13 cellular contexts compared by ENCODE assay signal in the genomic region with DNA sequence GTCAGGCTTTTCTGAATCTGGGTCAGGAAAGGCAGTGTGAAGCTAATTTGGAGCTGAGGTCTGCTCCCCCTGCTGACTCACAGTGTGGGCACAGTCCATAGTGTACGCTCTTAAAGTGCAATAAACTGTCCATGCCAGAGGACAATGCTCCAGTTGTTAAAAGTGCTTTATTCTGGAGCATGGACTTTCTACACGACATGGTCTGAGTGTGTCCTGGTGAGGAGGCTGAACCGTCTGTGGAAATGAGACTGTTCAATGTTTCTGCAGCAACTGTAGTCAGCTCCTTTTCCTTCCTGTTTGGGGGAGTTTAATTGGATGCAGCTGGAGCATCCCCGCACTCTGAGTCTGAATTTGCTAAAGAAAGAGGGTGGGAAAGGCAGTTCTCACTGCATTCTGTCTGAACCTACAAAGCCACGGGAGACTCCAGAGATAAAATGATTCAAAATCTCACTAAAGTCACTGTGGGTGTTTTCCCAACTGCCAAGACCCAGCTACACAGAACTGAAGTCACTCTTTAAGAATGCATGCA.
DNase-seq lines count a peak whose midpoint lies in the region; ATAC-seq, FAIRE-seq and TF ChIP-seq lines count a peak whose summit lies in the region.
"Had no signal": no experiment of that assay in that cellular context is flagged by ENCODE, and none has a peak within 500 bp of the region (broad histone marks: within the 10 kb centered on the region; RNA-seq: fewer than 3 reads in every experiment).

No MANE protein-coding gene starts in this region.

- no peak overlapping the region for H3K4me2 ChIP-seq in DND-41 (ENCODE audit: insufficient read depth, low read length)

- DNase-seq in DND-41: no peak
- peak; percentile 18 for DNase-seq in RCC 7860 (ENCODE audit: low spot score)
- no peak for DNase-seq in esophagus muscularis mucosa (ENCODE audit: extremely low spot score)
- DNase-seq in neural crest cell (ENCODE audit: low read depth, low spot score): no peak
- DNase-seq in foreskin keratinocyte: no peak
- DNase-seq in activated CD4-positive, CD25-positive, alpha-beta regulatory T cell (lab: John Stamatoyannopoulos, UW): no peak
- no peak for DNase-seq in GF-D8 (lab: John Stamatoyannopoulos, UW)
- DNase-seq: NCI-H1694 treated with DMSO at 0.1 percent for 48 hours, SW 1271, tibial artery had no signal

- H3K79me2 ChIP-seq in DND-41 (ENCODE audit: insufficient read depth, low read length): no peaks in the 10 kb centered on the region

- H3K9ac ChIP-seq in DND-41 (ENCODE audit: low read depth, low read length): no peak overlapping the region

- no peak for FAIRE-seq in RCC 7860 (lab: Jason Lieb, UNC)
- FAIRE-seq: G401.6 had no signal

- WGBS in esophagus muscularis mucosa: 28% methylated on average over 5 of the region's 5 CpGs

- H3K9me3 Mint-ChIP-seq in neural crest cell: no peaks in the 10 kb centered on the region

- H3K4me3 ChIP-seq in DND-41 (ENCODE audit: low read depth in 1 of 2, low read length in 2 of 2) (no peak overlapping the region), esophagus muscularis mucosa (no peak overlapping the region)
- H3K4me3 ChIP-seq: tibial artery had no signal

- ATAC-seq in DND-41 (ENCODE audit: insufficient read depth, low read depth): peak; percentile 69
- no peak for ATAC-seq in foreskin keratinocyte
- no peak for ATAC-seq in HG03025 (IDR thresholded peaks at IDR 0.05; ENCODE audit: low FRiP score, unreplicated experiment)

- no peaks in the 10 kb centered on the region for H3K36me3 Mint-ChIP-seq in neural crest cell (ENCODE audit: low read depth)

- H3K4me1 ChIP-seq in DND-41 (ENCODE audit: insufficient read depth, low read length) (peaks cover 6% of the 10 kb centered on the region), esophagus muscularis mucosa (peaks cover 0 to 4% (median 0%) of the 10 kb centered on the region in 4 donors), foreskin keratinocyte (no peaks in the 10 kb centered on the region)

- TF ChIP-seq EP300 in esophagus muscularis mucosa (IDR thresholded peaks at IDR 0.05): no peak

- TF ChIP-seq POLR2A in esophagus muscularis mucosa (IDR thresholded peaks at IDR 0.05; ENCODE audit: low read depth): no peak

- TF ChIP-seq CTCF in DND-41 (IDR thresholded peaks at IDR 0.05; ENCODE audit: borderline replicate concordance, extremely low read depth, low read length, poor library complexity, severe bottlenecking): peak; percentile 42
- TF ChIP-seq CTCF in esophagus muscularis mucosa (IDR thresholded peaks at IDR 0.05): peak in 2 of 3 experiments; percentile 9 to 13
- TF ChIP-seq CTCF in neural crest cell (conservative IDR thresholded peaks at IDR 0.05): peak; percentile 21
- TF ChIP-seq CTCF in foreskin keratinocyte (conservative IDR thresholded peaks at IDR 0.05): no peak

- H3K27ac ChIP-seq in DND-41 (ENCODE audit: low read length) (no peak overlapping the region), esophagus muscularis mucosa (replicated peaks in 1 of 4) (no peak overlapping the region), foreskin keratinocyte (no peak overlapping the region)
- H3K27ac ChIP-seq: tibial artery had no signal

- H3K9me3 ChIP-seq in DND-41 (ENCODE audit: insufficient read depth, low read length, severe bottlenecking) (no peaks in the 10 kb centered on the region), esophagus muscularis mucosa (no peaks in the 10 kb centered on the region)
- H3K9me3 ChIP-seq: tibial artery had no signal

- intact Hi-C loops in esophagus muscularis mucosa (cut with DNase I): no loop called here

- no peak overlapping the region for H3K27ac Mint-ChIP-seq in neural crest cell (ENCODE audit: unreplicated experiment)
- H3K27ac Mint-ChIP-seq: memory B cell had no signal

- H3K4me1 Mint-ChIP-seq in neural crest cell: peaks cover 22% of the 10 kb centered on the region

- no peaks in the 10 kb centered on the region for H4K20me1 ChIP-seq in DND-41 (ENCODE audit: insufficient read depth, low read length)

- H3K36me3 ChIP-seq in DND-41 (ENCODE audit: insufficient read depth, low read length): no peaks in the 10 kb centered on the region
- no peaks in the 10 kb centered on the region for H3K36me3 ChIP-seq in esophagus muscularis mucosa
- H3K36me3 ChIP-seq: tibial artery had no signal

- H3K27me3 Mint-ChIP-seq in neural crest cell (ENCODE audit: low read depth): no peaks in the 10 kb centered on the region

- H3K27me3 ChIP-seq in DND-41 (ENCODE audit: insufficient read depth, low read length, poor library complexity): no peaks in the 10 kb centered on the region
- no peaks in the 10 kb centered on the region for H3K27me3 ChIP-seq in esophagus muscularis mucosa
- H3K27me3 ChIP-seq in foreskin keratinocyte: no peaks in the 10 kb centered on the region
- H3K27me3 ChIP-seq: tibial artery had no signal

- no peak overlapping the region for H2AFZ ChIP-seq in DND-41 (ENCODE audit: low read depth, low read length)

- no peak overlapping the region for H3K4me3 Mint-ChIP-seq in neural crest cell
- H3K4me3 Mint-ChIP-seq: memory B cell had no signal
